In genomic region chr9:136494531-136495215, GRCh38 we compare ENCODE assay signal across 1 cellular context.
TF ChIP-seq lines count a peak whose summit lies in the region.

No MANE protein-coding gene starts in this region.

TF ChIP-seq in GM12878, 131 proteins besides CTCF, POLR2A, EP300 and RAD21:
- no peak for TF ChIP-seq CBX5 (IDR thresholded peaks at IDR 0.05; ENCODE audit: low read depth)
- TF ChIP-seq ZBTB4 (CRISPR knock-in tag; IDR thresholded peaks at IDR 0.05) = no peak
- no peak for TF ChIP-seq PML (IDR thresholded peaks at IDR 0.05; ENCODE audit: low read length)
- no peak for TF ChIP-seq MTA3 (IDR thresholded peaks at IDR 0.05; ENCODE audit: borderline replicate concordance, low read length)
- TF ChIP-seq ZNF384 (IDR thresholded peaks at IDR 0.05; ENCODE audit: borderline replicate concordance, low read depth, low read length) = no peak
- no peak for TF ChIP-seq RUNX3 (IDR thresholded peaks at IDR 0.05; ENCODE audit: low read length)
- no peak for TF ChIP-seq POLR2AphosphoS2 (IDR thresholded peaks at IDR 0.05; ENCODE audit: low read depth, low read length)
- TF ChIP-seq ELK1 (IDR thresholded peaks at IDR 0.05; ENCODE audit: low read depth, low read length) = no peak
- TF ChIP-seq HSF1 (IDR thresholded peaks at IDR 0.05; ENCODE audit: low read depth, low read length) = no peak
- TF ChIP-seq TCF3 (IDR thresholded peaks at IDR 0.05; ENCODE audit: borderline replicate concordance, insufficient read depth, low read depth, low read length) = no peak
- TF ChIP-seq, protein P1, sequence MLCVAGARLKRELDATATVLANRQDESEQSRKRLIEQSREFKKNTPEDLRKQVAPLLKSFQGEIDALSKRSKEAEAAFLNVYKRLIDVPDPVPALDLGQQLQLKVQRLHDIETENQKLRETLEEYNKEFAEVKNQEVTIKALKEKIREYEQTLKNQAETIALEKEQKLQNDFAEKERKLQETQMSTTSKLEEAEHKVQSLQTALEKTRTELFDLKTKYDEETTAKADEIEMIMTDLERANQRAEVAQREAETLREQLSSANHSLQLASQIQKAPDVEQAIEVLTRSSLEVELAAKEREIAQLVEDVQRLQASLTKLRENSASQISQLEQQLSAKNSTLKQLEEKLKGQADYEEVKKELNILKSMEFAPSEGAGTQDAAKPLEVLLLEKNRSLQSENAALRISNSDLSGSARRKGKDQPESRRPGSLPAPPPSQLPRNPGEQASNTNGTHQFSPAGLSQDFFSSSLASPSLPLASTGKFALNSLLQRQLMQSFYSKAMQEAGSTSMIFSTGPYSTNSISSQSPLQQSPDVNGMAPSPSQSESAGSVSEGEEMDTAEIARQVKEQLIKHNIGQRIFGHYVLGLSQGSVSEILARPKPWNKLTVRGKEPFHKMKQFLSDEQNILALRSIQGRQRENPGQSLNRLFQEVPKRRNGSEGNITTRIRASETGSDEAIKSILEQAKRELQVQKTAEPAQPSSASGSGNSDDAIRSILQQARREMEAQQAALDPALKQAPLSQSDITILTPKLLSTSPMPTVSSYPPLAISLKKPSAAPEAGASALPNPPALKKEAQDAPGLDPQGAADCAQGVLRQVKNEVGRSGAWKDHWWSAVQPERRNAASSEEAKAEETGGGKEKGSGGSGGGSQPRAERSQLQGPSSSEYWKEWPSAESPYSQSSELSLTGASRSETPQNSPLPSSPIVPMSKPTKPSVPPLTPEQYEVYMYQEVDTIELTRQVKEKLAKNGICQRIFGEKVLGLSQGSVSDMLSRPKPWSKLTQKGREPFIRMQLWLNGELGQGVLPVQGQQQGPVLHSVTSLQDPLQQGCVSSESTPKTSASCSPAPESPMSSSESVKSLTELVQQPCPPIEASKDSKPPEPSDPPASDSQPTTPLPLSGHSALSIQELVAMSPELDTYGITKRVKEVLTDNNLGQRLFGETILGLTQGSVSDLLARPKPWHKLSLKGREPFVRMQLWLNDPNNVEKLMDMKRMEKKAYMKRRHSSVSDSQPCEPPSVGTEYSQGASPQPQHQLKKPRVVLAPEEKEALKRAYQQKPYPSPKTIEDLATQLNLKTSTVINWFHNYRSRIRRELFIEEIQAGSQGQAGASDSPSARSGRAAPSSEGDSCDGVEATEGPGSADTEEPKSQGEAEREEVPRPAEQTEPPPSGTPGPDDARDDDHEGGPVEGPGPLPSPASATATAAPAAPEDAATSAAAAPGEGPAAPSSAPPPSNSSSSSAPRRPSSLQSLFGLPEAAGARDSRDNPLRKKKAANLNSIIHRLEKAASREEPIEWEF (IDR thresholded peaks at IDR 0.05; ENCODE audit: insufficient replicate concordance, low read depth, low read length) = no peak
- no peak for TF ChIP-seq IKZF2 (IDR thresholded peaks at IDR 0.05)
- no peak for TF ChIP-seq IKZF1 (conservative IDR thresholded peaks at IDR 0.05)
- TF ChIP-seq FOS (IDR thresholded peaks at IDR 0.05; ENCODE audit: borderline replicate concordance, extremely low read depth, insufficient read length) = no peak
- no peak for TF ChIP-seq RFX5 (IDR thresholded peaks at IDR 0.05; ENCODE audit: low read depth, low read length)
- no peak for TF ChIP-seq ESRRA (IDR thresholded peaks at IDR 0.05; ENCODE audit: low read length)
